Comparison of ENCODE assay signal across 27 cellular contexts in the genomic region with DNA sequence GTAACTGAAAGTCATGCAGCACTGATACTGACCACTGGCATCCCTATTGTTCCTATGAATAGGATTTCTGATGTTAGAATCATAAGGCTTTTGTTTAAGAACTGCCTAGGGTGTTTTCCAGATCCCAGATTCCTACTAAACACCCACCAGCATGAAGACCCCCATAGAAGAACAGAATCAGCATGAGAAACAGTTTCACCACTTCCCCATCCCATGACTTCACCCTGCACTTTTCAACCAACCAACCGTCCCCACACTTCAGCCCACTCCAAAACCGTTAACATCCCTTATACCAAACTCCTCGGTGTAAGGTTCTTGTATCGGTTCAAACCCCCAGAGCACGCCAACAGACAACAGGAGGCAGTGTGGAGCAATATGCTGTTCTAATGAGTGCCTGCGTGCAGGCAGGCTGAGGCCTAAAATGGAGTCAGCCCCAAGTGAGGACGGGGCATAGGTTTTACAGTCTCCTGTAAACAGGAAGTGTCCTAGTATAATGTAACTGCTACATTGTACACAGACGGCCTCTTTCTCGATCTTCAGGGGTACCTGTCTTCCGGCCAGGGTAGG. TPM values are rescaled to one million over a fixed set of nuclear protein-coding genes. Genes with fewer than 3 reads are reported as not detected.
DNase-seq lines count a peak whose midpoint lies in the region; ATAC-seq and TF ChIP-seq lines count a peak whose summit lies in the region.
"Had no signal": no experiment of that assay in that cellular context is flagged by ENCODE, and none has a peak within 500 bp of the region (broad histone marks: within the 10 kb centered on the region; RNA-seq: fewer than 3 reads in every experiment).

No MANE protein-coding gene starts in this region.

- H3K27me3 ChIP-seq in right atrium auricular region (no peaks in the 10 kb centered on the region), brain microvascular endothelial cell (replicated peaks) (no peaks in the 10 kb centered on the region), mesendoderm (ENCODE audit: insufficient read depth, low read length, poor library complexity) (no peaks in the 10 kb centered on the region), trophoblast cell (ENCODE audit: insufficient read depth, low read length) (no peaks in the 10 kb centered on the region)
- H3K27me3 ChIP-seq: heart left ventricle, left lung, right lobe of liver, tibial nerve had no signal

- no peak overlapping the region for H2AK5ac ChIP-seq in mesendoderm (ENCODE audit: low read length)
- H2AK5ac ChIP-seq in trophoblast cell (ENCODE audit: low read length) = no peak overlapping the region

- no peak overlapping the region for H3K4ac ChIP-seq in mesendoderm (ENCODE audit: low read depth, low read length)
- no peak overlapping the region for H3K4ac ChIP-seq in trophoblast cell (ENCODE audit: low read depth, low read length)

- H3K4me3 ChIP-seq in right atrium auricular region (no peak overlapping the region), brain microvascular endothelial cell (ENCODE audit: low read depth, low read length) (no peak overlapping the region), mesendoderm (ENCODE audit: low read length) (no peak overlapping the region), trophoblast cell (ENCODE audit: low read depth, low read length) (no peak overlapping the region)
- H3K4me3 ChIP-seq: GM23248, heart left ventricle, left lung, right lobe of liver, tibial nerve had no signal

- H3K79me1 ChIP-seq in mesendoderm (ENCODE audit: low read length) (no peaks in the 10 kb centered on the region), trophoblast cell (ENCODE audit: low read length) (no peaks in the 10 kb centered on the region)

- H3K79me2 ChIP-seq in mesendoderm (ENCODE audit: control insufficient read depth, insufficient read depth, low read length) = no peaks in the 10 kb centered on the region
- H3K79me2 ChIP-seq in trophoblast cell (ENCODE audit: control insufficient read depth, insufficient read depth, low read length, poor library complexity) = no peaks in the 10 kb centered on the region

- no peak for TF ChIP-seq CTCF in right atrium auricular region (IDR thresholded peaks at IDR 0.05)
- TF ChIP-seq CTCF in brain microvascular endothelial cell (IDR thresholded peaks at IDR 0.05; ENCODE audit: low read depth, low read length, missing control alignments) = peak; percentile 2

- H2AFZ ChIP-seq in trophoblast cell (ENCODE audit: insufficient read depth, low read length, poor library complexity) = no peak overlapping the region
- H2AFZ ChIP-seq: GM23248 had no signal

- no peak for DNase-seq in left ventricle myocardium superior
- no peak for DNase-seq in right atrium auricular region (ENCODE audit: low spot score)
- DNase-seq in brain microvascular endothelial cell = no peak
- peak; percentile 50 for DNase-seq in mesendoderm
- DNase-seq in RKO (ENCODE audit: low spot score) = no peak
- DNase-seq in UCSD-AML1 (lab: John Stamatoyannopoulos, UW; ENCODE audit: unreplicated experiment) = no peak
- DNase-seq in trophoblast cell = no peak
- DNase-seq: 8988T; activated CD4-positive, alpha-beta T cell treated with anti-CD3 and anti-CD28 coated beads, Interleukin-2, amount 10 ng/mL, durations not matched to agents 7 days and 5 days; CD8-positive, alpha-beta T cell; cerebellar nuclear complex; GM23248; heart left ventricle; immature natural killer cell; KG1; left lung; MV-4-11; NCI-H510A treated with DMSO at 0.1 percent for 48 hours; right lobe of liver had no signal

- H4K5ac ChIP-seq in mesendoderm (ENCODE audit: low read length) = no peak overlapping the region

- in situ Hi-C loops in brain microvascular endothelial cell (cut with HindIII; ENCODE audit: low pct_ligation_motif_present, low sequenced_read_pairs) = no loop called here

- H3K56ac ChIP-seq in mesendoderm (ENCODE audit: low read length) = no peak overlapping the region

- H3K27ac ChIP-seq in right atrium auricular region (no peak overlapping the region), brain microvascular endothelial cell (no peak overlapping the region), mesendoderm (ENCODE audit: low read depth, low read length) (no peak overlapping the region), trophoblast cell (ENCODE audit: low read depth, low read length) (no peak overlapping the region)
- H3K27ac ChIP-seq: GM23248, heart left ventricle, right lobe of liver, RWPE1 had no signal

- WGBS in mesendoderm (ENCODE audit: extremely low coverage, insufficient coverage, low lambda C conversion rate) = 100% methylated on average over 2 of the region's 10 CpGs
- 100% methylated on average over 2 of the region's 10 CpGs for WGBS in trophoblast cell (ENCODE audit: extremely low coverage, insufficient coverage, insufficient read length)

- H3K9me3 ChIP-seq in right atrium auricular region (no peaks in the 10 kb centered on the region), trophoblast cell (ENCODE audit: insufficient read depth, low read depth, low read length) (no peaks in the 10 kb centered on the region)
- H3K9me3 ChIP-seq: heart left ventricle, left lung, right lobe of liver, tibial nerve had no signal

- H3K18ac ChIP-seq in mesendoderm (ENCODE audit: low read length) (no peak overlapping the region), trophoblast cell (ENCODE audit: low read length) (no peak overlapping the region)

- no peaks in the 10 kb centered on the region for H3K4me1 ChIP-seq in right atrium auricular region
- no peaks in the 10 kb centered on the region for H3K4me1 ChIP-seq in mesendoderm (ENCODE audit: control insufficient read depth, low read depth, low read length)
- peaks cover 0 to 6% of the 10 kb centered on the region in 2 experiments for H3K4me1 ChIP-seq in trophoblast cell (ENCODE audit: control insufficient read depth in 1 of 2, insufficient read depth in 2 of 2, low read length in 2 of 2)
- H3K4me1 ChIP-seq: right lobe of liver, tibial nerve had no signal

- H3K9ac ChIP-seq in mesendoderm (ENCODE audit: low read length) (no peak overlapping the region), trophoblast cell (ENCODE audit: low read length) (no peak overlapping the region)
- H3K9ac ChIP-seq: GM23248 had no signal

- H3K14ac ChIP-seq in trophoblast cell (ENCODE audit: low read length) = no peak overlapping the region

- H3K4me2 ChIP-seq in mesendoderm (ENCODE audit: low read length) (no peak overlapping the region), trophoblast cell (ENCODE audit: low read length) (no peak overlapping the region)

- H2BK120ac ChIP-seq in mesendoderm (ENCODE audit: low read depth, low read length) (no peak overlapping the region), trophoblast cell (ENCODE audit: insufficient read depth, low read length, poor library complexity) (no peak overlapping the region)

- H3K23ac ChIP-seq in mesendoderm (ENCODE audit: low read length) (no peak overlapping the region), trophoblast cell (ENCODE audit: low read length) (no peak overlapping the region)

- H4K12ac ChIP-seq in trophoblast cell (ENCODE audit: low read depth, low read length) = no peak overlapping the region

- H2BK15ac ChIP-seq in mesendoderm (replicated peaks; ENCODE audit: low read depth) = no peak overlapping the region

- no peaks in the 10 kb centered on the region for H3K36me3 ChIP-seq in right atrium auricular region
- H3K36me3 ChIP-seq in brain microvascular endothelial cell (replicated peaks) = no peaks in the 10 kb centered on the region
- H3K36me3 ChIP-seq in mesendoderm (ENCODE audit: control insufficient read depth, insufficient read depth, low read length) = no peaks in the 10 kb centered on the region
- no peaks in the 10 kb centered on the region for H3K36me3 ChIP-seq in trophoblast cell (ENCODE audit: control insufficient read depth in 1 of 2, insufficient read depth in 2 of 2, low read length in 2 of 2)
- H3K36me3 ChIP-seq: heart left ventricle, left lung, right lobe of liver, tibial nerve had no signal

- ATAC-seq in left ventricle myocardium superior (peak; percentile 43), GM21528 (IDR thresholded peaks at IDR 0.05; ENCODE audit: low FRiP score, unreplicated experiment) (no peak)
- ATAC-seq: CD8-positive, alpha-beta T cell; heart left ventricle; left lung; natural killer cell treated with Interleukin-12 subunit alpha and Interleukin-12 subunit beta and Interleukin-15 and Interleukin-18, amount 100 ng/mL, for 72 hours; right lobe of liver; SK-N-SH treated with all-trans-retinoic acid at 6 μM for 48 hours had no signal

- H2BK12ac ChIP-seq in trophoblast cell (ENCODE audit: low read length) = no peak overlapping the region

- no peak overlapping the region for H4K8ac ChIP-seq in mesendoderm (ENCODE audit: low read depth, low read length)
- no peak overlapping the region for H4K8ac ChIP-seq in trophoblast cell (ENCODE audit: low read depth, low read length)

- H2BK5ac ChIP-seq in mesendoderm (ENCODE audit: low read length) = no peak overlapping the region
- no peak overlapping the region for H2BK5ac ChIP-seq in trophoblast cell (ENCODE audit: low read depth, low read length, poor library complexity)

- H4K91ac ChIP-seq in trophoblast cell (ENCODE audit: low read depth, low read length) = no peak overlapping the region

- intact Hi-C loops in left ventricle myocardium superior (cut with micrococcal nuclease) = no loop called here

RNA-seq across cellular contexts. Expression of a gene that starts 11.4 kb away (rescaled TPM):
- total RNA-seq in left ventricle myocardium superior (not detected), right atrium auricular region (not detected)
- 0.39 TPM for polyA plus RNA-seq in mesendoderm (2013, experiment 1 of 2)
- polyA plus RNA-seq in mesendoderm (2013, experiment 2 of 2) = 0.34 TPM
- polyA plus RNA-seq in trophoblast cell (2013) = not detected in 2 replicates
- total RNA-seq: activated CD4-positive, alpha-beta T cell treated with anti-CD3 and anti-CD28 coated beads, Interleukin-2, amount 10 ng/mL, durations not matched to agents 7 days and 5 days; activated T-helper 2 cell treated with anti-CD3 and anti-CD28 coated beads, Interferon-gamma antibody, Interleukin-2, Interleukin-4, amounts not matched to agents 10 μg/mL and 5 μg/mL and 100 μg/mL, durations not matched to agents 14 hours and 24 hours and 36 hours; CD8-positive, alpha-beta T cell; fibroblast of villous mesenchyme; GM23248; left lung; natural killer cell treated with Interleukin-12 subunit alpha and Interleukin-12 subunit beta and Interleukin-15 and Interleukin-18, amount 100 ng/mL, for 72 hours; right lobe of liver; T-helper 2 cell treated with Interferon-gamma antibody and Interleukin-4, amounts not matched to agents 100 ng/mL and 5 ng/mL, for 36 hours; tibial nerve had no signal
- polyA plus RNA-seq: GM23248, heart left ventricle, immature natural killer cell had no signal

RNA-seq across cellular contexts. Expression of a gene that starts 25.8 kb away (rescaled TPM):
- 13.1 TPM for total RNA-seq in left ventricle myocardium superior
- 10 to 100 TPM; 37.0 to 96.7 TPM for total RNA-seq in right atrium auricular region
- polyA plus RNA-seq in mesendoderm (2013, experiment 1 of 2) = 0.48 TPM
- 0.42 TPM for polyA plus RNA-seq in mesendoderm (2013, experiment 2 of 2)
- polyA plus RNA-seq in trophoblast cell (2013) = 0.70 and 0.90 TPM in 2 replicates
- total RNA-seq: activated CD4-positive, alpha-beta T cell treated with anti-CD3 and anti-CD28 coated beads, Interleukin-2, amount 10 ng/mL, durations not matched to agents 7 days and 5 days; activated T-helper 2 cell treated with anti-CD3 and anti-CD28 coated beads, Interferon-gamma antibody, Interleukin-2, Interleukin-4, amounts not matched to agents 10 μg/mL and 5 μg/mL and 100 μg/mL, durations not matched to agents 14 hours and 24 hours and 36 hours; T-helper 2 cell treated with Interferon-gamma antibody and Interleukin-4, amounts not matched to agents 100 ng/mL and 5 ng/mL, for 36 hours had no signal
